ENCODE assay signal across 3 cellular contexts in the genomic region with DNA sequence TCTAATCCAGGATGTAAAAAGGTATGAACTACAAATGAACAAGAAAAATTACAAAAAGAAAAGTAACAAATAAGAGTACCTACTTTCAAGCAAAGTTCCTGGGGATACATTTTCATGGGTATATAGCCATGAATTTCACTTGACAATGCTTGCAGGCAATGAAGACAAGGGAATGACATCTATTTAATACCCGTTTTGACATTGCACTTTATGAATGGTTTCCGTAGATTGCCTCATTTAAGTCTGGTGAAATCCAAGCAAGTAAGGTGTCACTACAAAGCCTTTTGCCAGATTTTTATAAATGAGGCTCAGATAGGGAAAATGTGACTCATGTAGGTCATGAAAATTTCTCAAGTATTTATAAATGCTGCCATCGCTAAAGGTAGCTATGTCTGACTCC.
"Had no signal": no experiment of that assay in that cellular context is flagged by ENCODE, and none has a peak within 500 bp of the region (broad histone marks: within the 10 kb centered on the region; RNA-seq: fewer than 3 reads in every experiment).

No MANE protein-coding gene starts in this region.

- H3K4me3 ChIP-seq: GM12878 had no signal

- DNase-seq: GDM1, GF-D8 had no signal
